ENCODE assay signal across 13 cellular contexts in genomic region chr12:116717466-116718457, GRCh38. TPM values are rescaled to one million over a fixed set of nuclear protein-coding genes. Genes with fewer than 3 reads are reported as not detected.
DNase-seq lines count a peak whose midpoint lies in the region; TF ChIP-seq lines count a peak whose summit lies in the region.
"Had no signal": no experiment of that assay in that cellular context is flagged by ENCODE, and none has a peak within 500 bp of the region (broad histone marks: within the 10 kb centered on the region; RNA-seq: fewer than 3 reads in every experiment).

No MANE protein-coding gene starts in this region.

- no peak for TF ChIP-seq CTCF in fibroblast of mammary gland (conservative IDR thresholded peaks at IDR 0.05; ENCODE audit: control insufficient read depth, insufficient read depth, low read depth, low read length)
- TF ChIP-seq CTCF in nephron (IDR thresholded peaks at IDR 0.05; ENCODE audit: unreplicated experiment in 3 of 3): no peak
- no peak for TF ChIP-seq CTCF in vagina (IDR thresholded peaks at IDR 0.05)

- H3K4me3 Mint-ChIP-seq in nephron: peak overlapping the region in 2 of 3 experiments; percentile 60 to 68

- peaks cover 0 to 17% of the 10 kb centered on the region in 2 donors for H3K36me3 ChIP-seq in vagina

- DNase-seq in SHP77 (lab: John Stamatoyannopoulos, UW) (peak; percentile 31 to 58), SHP77 treated with DMSO at 0.1 percent for 48 hours (lab: John Stamatoyannopoulos, UW) (no peak), fibroblast of mammary gland (ENCODE audit: low read depth) (peak; percentile 76), vagina (ENCODE audit: extremely low spot score in 2 of 2) (peak in 1 of 2 donors; percentile 93), HuH-7 (ENCODE audit: low spot score) (no peak), SKM-1 (lab: John Stamatoyannopoulos, UW; ENCODE audit: unreplicated experiment) (no peak)
- DNase-seq in stimulated activated CD8-positive, alpha-beta memory T cell treated with anti-CD3 and anti-CD28 coated beads, Interleukin-4, amount 100 ng/mL, for 48 hours: no peak
- DNase-seq: activated CD8-positive, alpha-beta memory T cell treated with anti-CD3 and anti-CD28 coated beads, Interleukin-2, amount 50 U/mL, for 48 hours; erythroblast had no signal

- peaks cover 36% of the 10 kb centered on the region for H3K36me3 Mint-ChIP-seq in nephron (ENCODE audit: low read depth)

- H3K27ac Mint-ChIP-seq in nephron: peak overlapping the region; percentile 54 to 79 (median 62)

- H3K4me3 ChIP-seq in fibroblast of mammary gland (ENCODE audit: control insufficient read depth, low read depth, low read length) (no peak overlapping the region), vagina (no peak overlapping the region)
- H3K4me3 ChIP-seq: A549, HAP-1, K562 had no signal

- no peaks in the 10 kb centered on the region for H3K9me3 ChIP-seq in vagina
- H3K9me3 ChIP-seq: A549, HAP-1 had no signal

- H3K27me3 Mint-ChIP-seq in nephron (ENCODE audit: low read depth): no peaks in the 10 kb centered on the region

- H3K27me3 ChIP-seq in vagina: no peaks in the 10 kb centered on the region

- TF ChIP-seq POLR2A in vagina (IDR thresholded peaks at IDR 0.05): no peak

- H3K4me1 ChIP-seq in vagina: peaks cover 17% of the 10 kb centered on the region
- H3K4me1 ChIP-seq: A549 had no signal

- H3K9me3 Mint-ChIP-seq in nephron: no peaks in the 10 kb centered on the region

- H3K4me1 Mint-ChIP-seq in nephron: peaks cover 84% of the 10 kb centered on the region

- intact Hi-C loops in vagina (cut with DNase I): no loop called here

- peak overlapping the region; percentile 1 for H3K27ac ChIP-seq in vagina
- H3K27ac ChIP-seq: A549 had no signal

RNA-seq across cellular contexts. Expression of gene SPRING1, which starts 20.1 kb away (rescaled TPM):
- total RNA-seq in vagina: 9.1 TPM

RNA-seq across cellular contexts. Expression of gene RNFT2, which starts 20.4 kb away (rescaled TPM):
- total RNA-seq in vagina: 6.4 TPM

Comparison
In these comparisons a context has a peak if more than half of its experiments do, and no peak if none do; other contexts are left out.
1. DNase-seq: peak in SHP77 (2 of 2) and fibroblast of mammary gland (single experiment); none in SHP77 treated with DMSO at 0.1 percent for 48 hours (single experiment), HuH-7 (single experiment), SKM-1 (single experiment) and stimulated activated CD8-positive, alpha-beta memory T cell treated with anti-CD3 and anti-CD28 coated beads, Interleukin-4, amount 100 ng/mL, for 48 hours (single experiment).